1 cellular context compared by ENCODE assay signal in genomic region chr11:706957-707816, GRCh38.
TF ChIP-seq lines count a peak whose summit lies in the region.

No MANE protein-coding gene starts in this region.

TF ChIP-seq in HepG2, 621 proteins besides CTCF, POLR2A, EP300 and RAD21 (continues in another document):
- TF ChIP-seq, protein P1, sequence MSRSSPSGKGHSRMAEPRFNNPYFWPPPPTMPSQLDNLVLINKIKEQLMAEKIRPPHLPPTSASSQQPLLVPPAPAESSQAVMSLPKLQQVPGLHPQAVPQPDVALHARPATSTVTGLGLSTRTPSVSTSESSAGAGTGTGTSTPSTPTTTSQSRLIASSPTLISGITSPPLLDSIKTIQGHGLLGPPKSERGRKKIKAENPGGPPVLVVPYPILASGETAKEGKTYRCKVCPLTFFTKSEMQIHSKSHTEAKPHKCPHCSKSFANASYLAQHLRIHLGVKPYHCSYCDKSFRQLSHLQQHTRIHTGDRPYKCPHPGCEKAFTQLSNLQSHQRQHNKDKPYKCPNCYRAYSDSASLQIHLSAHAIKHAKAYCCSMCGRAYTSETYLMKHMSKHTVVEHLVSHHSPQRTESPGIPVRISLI (CRISPR knock-in tag; IDR thresholded peaks at IDR 0.05; ENCODE audit: borderline replicate concordance), result peak; percentile 60; the same call in 1 of the 2 replicates
- TF ChIP-seq JUN (CRISPR knock-in tag; IDR thresholded peaks at IDR 0.05) (peak; percentile 84; the same call in 1 of the 2 replicates), FOSL2 (CRISPR knock-in tag; IDR thresholded peaks at IDR 0.05) (peak; percentile 97), ZNF597 (CRISPR knock-in tag; IDR thresholded peaks at IDR 0.05) (no peak), SPEN (CRISPR knock-in tag; IDR thresholded peaks at IDR 0.05; ENCODE audit: low read depth) (peak; percentile 96), POLR2G (IDR thresholded peaks at IDR 0.05; ENCODE audit: low read depth, low read length) (peak; percentile 69), POGZ (CRISPR knock-in tag; IDR thresholded peaks at IDR 0.05) (no peak; the same call in none of the 2 replicates), BCL3 (CRISPR knock-in tag; IDR thresholded peaks at IDR 0.05) (peak; percentile 77; the same call in 1 of the 2 replicates), ZNF501 (CRISPR knock-in tag; IDR thresholded peaks at IDR 0.05) (peak; percentile 78), MEF2D (CRISPR knock-in tag; IDR thresholded peaks at IDR 0.05) (peak; percentile 82), GTF2F1 (IDR thresholded peaks at IDR 0.05; ENCODE audit: low read length) (no peak), SMAD1 (CRISPR knock-in tag; IDR thresholded peaks at IDR 0.05; ENCODE audit: borderline replicate concordance, low read depth) (peak; percentile 62), ERF (CRISPR knock-in tag; IDR thresholded peaks at IDR 0.05) (peak; percentile 23; the same call in 1 of the 2 replicates), ZNF326 (CRISPR knock-in tag; IDR thresholded peaks at IDR 0.05; ENCODE audit: borderline replicate concordance) (0 out of 2 replicates have a peak, but pooled peaks have one; percentile 21), ZFP82 (CRISPR knock-in tag; IDR thresholded peaks at IDR 0.05; ENCODE audit: borderline replicate concordance) (peak; percentile 39; the same call in 1 of the 2 replicates), ZMAT3 (CRISPR knock-in tag; conservative IDR thresholded peaks at IDR 0.05) (peak; percentile 67; the same call in 1 of the 2 replicates), ZFP36L1 (CRISPR knock-in tag; IDR thresholded peaks at IDR 0.05) (peak; percentile 76; the same call in 1 of the 2 replicates), HNRNPK (IDR thresholded peaks at IDR 0.05; ENCODE audit: low read depth, low read length, poor library complexity, severe bottlenecking) (peak; percentile 92), SRSF1 (optimal IDR thresholded peaks at IDR 0.05; ENCODE audit: low read depth, low read length) (peak; percentile 86), ZNF782 (CRISPR knock-in tag; IDR thresholded peaks at IDR 0.05; ENCODE audit: borderline replicate concordance) (no peak; the same call in 1 of the 2 replicates), ZNF577 (CRISPR knock-in tag; IDR thresholded peaks at IDR 0.05; ENCODE audit: borderline replicate concordance, low read depth) (no peak), HDAC6 (IDR thresholded peaks at IDR 0.05; ENCODE audit: low read depth, low read length) (no peak), ZNF280B (CRISPR knock-in tag; IDR thresholded peaks at IDR 0.05; ENCODE audit: borderline replicate concordance) (peak; percentile 92), USF2 (IDR thresholded peaks at IDR 0.05; ENCODE audit: low read depth, low read length) (no peak), USF2 (CRISPR knock-in tag; IDR thresholded peaks at IDR 0.05; ENCODE audit: borderline replicate concordance) (0 out of 2 replicates have a peak, but pooled peaks have one; percentile 54), SATB2 (CRISPR knock-in tag; IDR thresholded peaks at IDR 0.05) (no peak), ZNF546 (CRISPR knock-in tag; conservative IDR thresholded peaks at IDR 0.05) (peak; percentile 54; the same call in 1 of the 2 replicates), NFKBIZ (CRISPR knock-in tag; IDR thresholded peaks at IDR 0.05) (peak; percentile 61; the same call in 1 of the 2 replicates), ZNF614 (CRISPR knock-in tag; IDR thresholded peaks at IDR 0.05; ENCODE audit: borderline replicate concordance) (peak; percentile 57; the same call in 1 of the 2 replicates), CHD2 (IDR thresholded peaks at IDR 0.05; ENCODE audit: low read depth, low read length) (0 out of 2 replicates have a peak, but pooled peaks have one; percentile 29), CREB1 (IDR thresholded peaks at IDR 0.05) (no peak), CREB1 (CRISPR knock-in tag; IDR thresholded peaks at IDR 0.05) (no peak; the same call in none of the 2 replicates), GATAD1 (CRISPR knock-in tag; IDR thresholded peaks at IDR 0.05) (peak; percentile 47; the same call in 1 of the 2 replicates), MAZ (IDR thresholded peaks at IDR 0.05; ENCODE audit: borderline replicate concordance, low read depth, low read length) (peak; percentile 34; the same call in 1 of the 2 replicates), MAZ (CRISPR knock-in tag; IDR thresholded peaks at IDR 0.05; ENCODE audit: low read depth) (peak; percentile 97), GZF1 (CRISPR knock-in tag; IDR thresholded peaks at IDR 0.05) (peak; percentile 6; the same call in 1 of the 2 replicates), CCDC6 (CRISPR knock-in tag; IDR thresholded peaks at IDR 0.05) (peak; percentile 47), HNF4G (IDR thresholded peaks at IDR 0.05; ENCODE audit: borderline replicate concordance, low read depth, low read length) (peak; percentile 97), HNF4G (CRISPR knock-in tag; IDR thresholded peaks at IDR 0.05; ENCODE audit: borderline replicate concordance, low read depth) (peak; percentile 99), CBX2 (IDR thresholded peaks at IDR 0.05; ENCODE audit: low read depth, low read length) (no peak), CBX2 (CRISPR knock-in tag; IDR thresholded peaks at IDR 0.05; ENCODE audit: low read depth) (peak; percentile 33; the same call in 1 of the 2 replicates), SP4 (CRISPR knock-in tag; IDR thresholded peaks at IDR 0.05) (peak; percentile 73)
- TF ChIP-seq, protein P2, sequence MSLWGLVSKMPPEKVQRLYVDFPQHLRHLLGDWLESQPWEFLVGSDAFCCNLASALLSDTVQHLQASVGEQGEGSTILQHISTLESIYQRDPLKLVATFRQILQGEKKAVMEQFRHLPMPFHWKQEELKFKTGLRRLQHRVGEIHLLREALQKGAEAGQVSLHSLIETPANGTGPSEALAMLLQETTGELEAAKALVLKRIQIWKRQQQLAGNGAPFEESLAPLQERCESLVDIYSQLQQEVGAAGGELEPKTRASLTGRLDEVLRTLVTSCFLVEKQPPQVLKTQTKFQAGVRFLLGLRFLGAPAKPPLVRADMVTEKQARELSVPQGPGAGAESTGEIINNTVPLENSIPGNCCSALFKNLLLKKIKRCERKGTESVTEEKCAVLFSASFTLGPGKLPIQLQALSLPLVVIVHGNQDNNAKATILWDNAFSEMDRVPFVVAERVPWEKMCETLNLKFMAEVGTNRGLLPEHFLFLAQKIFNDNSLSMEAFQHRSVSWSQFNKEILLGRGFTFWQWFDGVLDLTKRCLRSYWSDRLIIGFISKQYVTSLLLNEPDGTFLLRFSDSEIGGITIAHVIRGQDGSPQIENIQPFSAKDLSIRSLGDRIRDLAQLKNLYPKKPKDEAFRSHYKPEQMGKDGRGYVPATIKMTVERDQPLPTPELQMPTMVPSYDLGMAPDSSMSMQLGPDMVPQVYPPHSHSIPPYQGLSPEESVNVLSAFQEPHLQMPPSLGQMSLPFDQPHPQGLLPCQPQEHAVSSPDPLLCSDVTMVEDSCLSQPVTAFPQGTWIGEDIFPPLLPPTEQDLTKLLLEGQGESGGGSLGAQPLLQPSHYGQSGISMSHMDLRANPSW (CRISPR knock-in tag; IDR thresholded peaks at IDR 0.05; ENCODE audit: borderline replicate concordance), result peak; percentile 80; the same call in 1 of the 2 replicates
- TF ChIP-seq, protein P3, sequence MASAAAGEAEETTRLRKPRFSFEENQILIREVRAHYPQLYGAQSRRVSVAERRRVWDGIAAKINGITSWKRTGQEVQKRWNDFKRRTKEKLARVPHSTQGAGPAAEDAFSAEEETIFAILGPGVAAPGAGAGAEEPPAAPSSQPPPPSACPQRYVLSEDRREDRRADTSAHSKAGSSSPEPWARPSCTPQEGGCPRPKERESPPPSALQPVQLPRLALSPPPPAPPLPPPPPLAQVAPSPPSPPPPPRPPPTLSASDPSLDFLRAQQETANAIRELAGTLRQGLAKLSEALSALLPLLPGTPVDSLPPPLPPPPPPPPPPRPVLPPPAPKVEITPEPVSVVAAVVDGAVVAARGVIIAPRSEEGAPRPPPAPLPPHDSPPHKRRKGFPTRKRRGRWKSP (CRISPR knock-in tag; IDR thresholded peaks at IDR 0.05), result peak; percentile 80; the same call in 1 of the 2 replicates
- TF ChIP-seq, protein P4, sequence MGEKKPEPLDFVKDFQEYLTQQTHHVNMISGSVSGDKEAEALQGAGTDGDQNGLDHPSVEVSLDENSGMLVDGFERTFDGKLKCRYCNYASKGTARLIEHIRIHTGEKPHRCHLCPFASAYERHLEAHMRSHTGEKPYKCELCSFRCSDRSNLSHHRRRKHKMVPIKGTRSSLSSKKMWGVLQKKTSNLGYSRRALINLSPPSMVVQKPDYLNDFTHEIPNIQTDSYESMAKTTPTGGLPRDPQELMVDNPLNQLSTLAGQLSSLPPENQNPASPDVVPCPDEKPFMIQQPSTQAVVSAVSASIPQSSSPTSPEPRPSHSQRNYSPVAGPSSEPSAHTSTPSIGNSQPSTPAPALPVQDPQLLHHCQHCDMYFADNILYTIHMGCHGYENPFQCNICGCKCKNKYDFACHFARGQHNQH (CRISPR knock-in tag; IDR thresholded peaks at IDR 0.05), result peak; percentile 80
- TF ChIP-seq, protein P5, sequence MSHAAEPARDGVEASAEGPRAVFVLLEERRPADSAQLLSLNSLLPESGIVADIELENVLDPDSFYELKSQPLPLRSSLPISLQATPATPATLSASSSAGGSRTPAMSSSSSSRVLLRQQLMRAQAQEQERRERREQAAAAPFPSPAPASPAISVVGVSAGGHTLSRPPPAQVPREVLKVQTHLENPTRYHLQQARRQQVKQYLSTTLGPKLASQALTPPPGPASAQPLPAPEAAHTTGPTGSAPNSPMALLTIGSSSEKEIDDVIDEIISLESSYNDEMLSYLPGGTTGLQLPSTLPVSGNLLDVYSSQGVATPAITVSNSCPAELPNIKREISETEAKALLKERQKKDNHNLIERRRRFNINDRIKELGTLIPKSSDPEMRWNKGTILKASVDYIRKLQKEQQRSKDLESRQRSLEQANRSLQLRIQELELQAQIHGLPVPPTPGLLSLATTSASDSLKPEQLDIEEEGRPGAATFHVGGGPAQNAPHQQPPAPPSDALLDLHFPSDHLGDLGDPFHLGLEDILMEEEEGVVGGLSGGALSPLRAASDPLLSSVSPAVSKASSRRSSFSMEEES (CRISPR knock-in tag; IDR thresholded peaks at IDR 0.05), result peak; percentile 85
- TF ChIP-seq, protein P6, sequence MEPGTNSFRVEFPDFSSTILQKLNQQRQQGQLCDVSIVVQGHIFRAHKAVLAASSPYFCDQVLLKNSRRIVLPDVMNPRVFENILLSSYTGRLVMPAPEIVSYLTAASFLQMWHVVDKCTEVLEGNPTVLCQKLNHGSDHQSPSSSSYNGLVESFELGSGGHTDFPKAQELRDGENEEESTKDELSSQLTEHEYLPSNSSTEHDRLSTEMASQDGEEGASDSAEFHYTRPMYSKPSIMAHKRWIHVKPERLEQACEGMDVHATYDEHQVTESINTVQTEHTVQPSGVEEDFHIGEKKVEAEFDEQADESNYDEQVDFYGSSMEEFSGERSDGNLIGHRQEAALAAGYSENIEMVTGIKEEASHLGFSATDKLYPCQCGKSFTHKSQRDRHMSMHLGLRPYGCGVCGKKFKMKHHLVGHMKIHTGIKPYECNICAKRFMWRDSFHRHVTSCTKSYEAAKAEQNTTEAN (CRISPR knock-in tag; conservative IDR thresholded peaks at IDR 0.05), result peak; percentile 80; the same call in 1 of the 2 replicates
- TF ChIP-seq, protein P7, sequence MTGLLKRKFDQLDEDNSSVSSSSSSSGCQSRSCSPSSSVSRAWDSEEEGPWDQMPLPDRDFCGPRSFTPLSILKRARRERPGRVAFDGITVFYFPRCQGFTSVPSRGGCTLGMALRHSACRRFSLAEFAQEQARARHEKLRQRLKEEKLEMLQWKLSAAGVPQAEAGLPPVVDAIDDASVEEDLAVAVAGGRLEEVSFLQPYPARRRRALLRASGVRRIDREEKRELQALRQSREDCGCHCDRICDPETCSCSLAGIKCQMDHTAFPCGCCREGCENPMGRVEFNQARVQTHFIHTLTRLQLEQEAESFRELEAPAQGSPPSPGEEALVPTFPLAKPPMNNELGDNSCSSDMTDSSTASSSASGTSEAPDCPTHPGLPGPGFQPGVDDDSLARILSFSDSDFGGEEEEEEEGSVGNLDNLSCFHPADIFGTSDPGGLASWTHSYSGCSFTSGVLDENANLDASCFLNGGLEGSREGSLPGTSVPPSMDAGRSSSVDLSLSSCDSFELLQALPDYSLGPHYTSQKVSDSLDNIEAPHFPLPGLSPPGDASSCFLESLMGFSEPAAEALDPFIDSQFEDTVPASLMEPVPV (CRISPR knock-in tag; IDR thresholded peaks at IDR 0.05), result no peak
